Comparison of ENCODE assay signal across 9 cellular contexts in the genomic region with DNA sequence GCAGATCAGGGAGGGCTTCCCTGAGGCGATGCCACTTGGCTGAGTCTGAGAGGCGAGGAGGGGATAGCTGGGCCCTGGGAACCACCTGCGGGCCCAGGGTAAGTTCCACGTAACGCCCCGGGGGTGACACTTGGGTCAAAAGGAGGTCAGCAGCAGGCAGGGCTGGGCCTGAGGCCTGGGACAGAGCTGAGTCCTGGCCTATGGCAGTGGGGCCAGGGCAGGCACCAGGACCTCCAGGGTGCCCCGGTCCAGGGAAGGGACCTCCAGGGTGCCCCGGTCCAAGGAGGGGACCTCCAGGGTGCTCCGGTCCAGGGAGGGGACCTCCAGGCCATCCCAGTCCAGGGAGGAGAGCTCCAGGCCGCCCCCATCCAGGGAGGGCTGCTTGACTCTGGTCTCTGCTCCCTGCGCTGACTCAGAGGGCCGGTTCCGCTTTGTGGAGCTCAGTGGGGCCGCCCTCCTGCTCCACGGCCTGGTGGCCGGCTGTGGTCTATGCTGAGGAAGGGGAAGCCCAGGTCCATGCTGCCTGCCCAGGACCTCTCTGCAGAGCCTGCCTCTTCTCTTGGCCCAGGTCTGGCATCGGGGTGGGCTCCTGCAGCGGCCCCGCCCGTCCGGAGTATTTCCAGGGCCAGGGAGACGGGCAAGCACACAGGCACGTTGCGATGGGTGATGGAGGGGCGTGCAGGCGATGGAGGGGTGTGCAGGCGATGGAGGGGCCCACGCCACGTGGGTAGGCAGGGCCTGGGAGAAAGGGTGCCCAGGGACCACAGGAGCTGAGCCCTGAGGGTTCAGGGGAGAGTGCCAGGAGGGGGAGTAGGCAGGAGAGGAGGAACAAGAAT. TPM values are rescaled to one million over a fixed set of nuclear protein-coding genes. Genes with fewer than 3 reads are reported as not detected.
DNase-seq lines count a peak whose midpoint lies in the region; ATAC-seq and TF ChIP-seq lines count a peak whose summit lies in the region.
"Had no signal": no experiment of that assay in that cellular context is flagged by ENCODE, and none has a peak within 500 bp of the region (broad histone marks: within the 10 kb centered on the region; RNA-seq: fewer than 3 reads in every experiment).

No MANE protein-coding gene starts in this region.

- H3K4me3 ChIP-seq in SJSA1: no peak overlapping the region
- no peak overlapping the region for H3K4me3 ChIP-seq in gastroesophageal sphincter
- H3K4me3 ChIP-seq in sigmoid colon: no peak overlapping the region

- peaks cover 39% of the 10 kb centered on the region for H3K4me1 ChIP-seq in SJSA1 (replicated peaks)
- H3K4me1 ChIP-seq in gastroesophageal sphincter: peaks cover 0 to 72% (median 43%) of the 10 kb centered on the region in 3 donors
- H3K4me1 ChIP-seq in sigmoid colon: peaks cover 0 to 55% (median 53%) of the 10 kb centered on the region in 4 donors

- TF ChIP-seq EP300 in gastroesophageal sphincter (IDR thresholded peaks at IDR 0.05) (no peak), sigmoid colon (IDR thresholded peaks at IDR 0.05) (no peak)

- no peaks in the 10 kb centered on the region for H3K9me3 ChIP-seq in SJSA1 (replicated peaks)
- H3K9me3 ChIP-seq in gastroesophageal sphincter: no peaks in the 10 kb centered on the region
- no peaks in the 10 kb centered on the region for H3K9me3 ChIP-seq in sigmoid colon

- DNase-seq in Daoy (ENCODE audit: low read depth) (peak; percentile 85), SJSA1 (ENCODE audit: low read depth in 1 of 2, low spot score in 2 of 2) (peak; percentile 59 to 79), sigmoid colon (peak; percentile 85), NCI-H748 (lab: John Stamatoyannopoulos, UW; ENCODE audit: unreplicated experiment) (no peak), mucosa of gallbladder (ENCODE audit: low spot score) (no peak), SHP77 (lab: John Stamatoyannopoulos, UW) (no peak)
- DNase-seq: activated T-cell treated with anti-CD3 and anti-CD28 coated beads, Interleukin-2, amount 50 U/mL, for 1 hour had no signal

- no peaks in the 10 kb centered on the region for H3K36me3 ChIP-seq in SJSA1
- H3K36me3 ChIP-seq in gastroesophageal sphincter: no peaks in the 10 kb centered on the region
- no peaks in the 10 kb centered on the region for H3K36me3 ChIP-seq in sigmoid colon

- ATAC-seq in gastroesophageal sphincter: peak; percentile 57
- ATAC-seq in GM18520 (IDR thresholded peaks at IDR 0.05; ENCODE audit: unreplicated experiment): no peak

- TF ChIP-seq CTCF in gastroesophageal sphincter (IDR thresholded peaks at IDR 0.05): no peak
- no peak for TF ChIP-seq CTCF in sigmoid colon (IDR thresholded peaks at IDR 0.05)

- TF ChIP-seq POLR2A in gastroesophageal sphincter (IDR thresholded peaks at IDR 0.05) (no peak), sigmoid colon (IDR thresholded peaks at IDR 0.05) (no peak)

- intact Hi-C loops in sigmoid colon (cut with DNase I): loop anchor here (5.0 to 10.0 kb wide), 3 partner anchors 301 to 768 kb away; a partner anchor contains a TSS

- 75% methylated on average over 6 of the region's 29 CpGs; no CpG with 5 or more reads in 1 of the 2 donors for WGBS in gastroesophageal sphincter (ENCODE audit: low coverage in 1 of 2), 2 donors
- 73 to 78% methylated on average over 29 of the region's 29 CpGs for WGBS in sigmoid colon, 2 donors

- H3K27ac ChIP-seq in SJSA1: peak overlapping the region; percentile 63
- peak overlapping the region; percentile 8 to 84 (median 76) for H3K27ac ChIP-seq in gastroesophageal sphincter
- H3K27ac ChIP-seq in sigmoid colon: peak overlapping the region; percentile 72 to 85 (median 83)

- H3K27me3 ChIP-seq in SJSA1 (replicated peaks): no peaks in the 10 kb centered on the region
- H3K27me3 ChIP-seq in gastroesophageal sphincter: no peaks in the 10 kb centered on the region
- no peaks in the 10 kb centered on the region for H3K27me3 ChIP-seq in sigmoid colon

RNA-seq across cellular contexts. Expression of a gene that starts 19.5 kb away (rescaled TPM):
- 13.3 and 15.7 TPM in 2 replicates for total RNA-seq in Daoy (2014; rRNA removed; shearing (Covaris generic))
- 0.18 TPM in 1 of 2 replicates, not detected in the other for total RNA-seq in SJSA1 (2014; rRNA removed; shearing (Covaris generic))
- total RNA-seq in gastroesophageal sphincter: 1 to 10 TPM in 1 of 4 donors, not detected in 3; 1.2 TPM
- total RNA-seq in sigmoid colon: not detected
- not detected for polyA plus RNA-seq in sigmoid colon
- total RNA-seq in mucosa of gallbladder: 22.1 TPM

Comparison
In these comparisons a context has a peak if more than half of its experiments do, and no peak if none do; other contexts are left out.
1. DNase-seq: peak in Daoy (single experiment), SJSA1 (2 of 2) and sigmoid colon (single experiment); none in NCI-H748 (single experiment), mucosa of gallbladder (single experiment) and SHP77 (0 of 2).
2. Peak in every context shown above with its lines, with median percentiles within 50 percentile points of each other: H3K27ac ChIP-seq.